In the genomic region with DNA sequence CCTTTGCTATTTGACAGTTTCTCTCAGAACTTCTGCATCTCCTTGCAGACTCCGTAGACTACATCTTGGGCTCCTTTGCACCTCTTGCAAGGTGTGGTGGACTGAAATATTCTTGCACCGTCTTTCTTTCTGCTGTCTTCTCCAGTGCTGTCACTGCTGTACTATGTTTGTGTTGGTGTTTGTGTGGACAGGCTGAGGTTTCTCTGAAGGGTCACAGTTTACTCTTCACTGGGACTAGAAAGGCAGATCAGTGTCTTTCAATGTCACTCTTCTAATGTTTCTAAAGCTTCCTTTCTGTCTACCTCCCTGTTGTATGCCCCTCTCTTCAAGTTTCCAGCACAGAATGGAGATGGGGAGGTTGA, we compare ENCODE assay signal across 1 cellular context.
A peak's percentile ranks its signal among the peaks of the same experiment; 100 is the strongest.
TF ChIP-seq lines count a peak whose summit lies in the region.

No MANE protein-coding gene starts in this region.

TF ChIP-seq in liver, 16 proteins besides CTCF, POLR2A, EP300 and RAD21 (continued from another document):
- peak; percentile 5 for TF ChIP-seq REST (IDR thresholded peaks at IDR 0.05)
- no peak for TF ChIP-seq MAX (IDR thresholded peaks at IDR 0.05)
